In genomic region chr17:9004132-9004960, GRCh38 we compare ENCODE assay signal across 12 cellular contexts. TPM values are rescaled to one million over a fixed set of nuclear protein-coding genes. Genes with fewer than 3 reads are reported as not detected.
DNase-seq lines count a peak whose midpoint lies in the region; ATAC-seq and TF ChIP-seq lines count a peak whose summit lies in the region.
"Had no signal": no experiment of that assay in that cellular context is flagged by ENCODE, and none has a peak within 500 bp of the region (broad histone marks: within the 10 kb centered on the region; RNA-seq: fewer than 3 reads in every experiment).

No MANE protein-coding gene starts in this region.

- H3K4me2 ChIP-seq in neural cell (ENCODE audit: low read length): no peak overlapping the region

- peak overlapping the region; percentile 9 to 72 (median 28) for H3K4me3 Mint-ChIP-seq in CD4-positive, alpha-beta memory T cell

- no peak for DNase-seq in CD4-positive, alpha-beta memory T cell
- DNase-seq in left cardiac atrium (peak; percentile 25), RKO (ENCODE audit: low spot score) (no peak), HPDE6-E6E7 (ENCODE audit: extremely low spot score) (no peak), NCI-H2171 (lab: John Stamatoyannopoulos, UW) (no peak), NCI-H146 (lab: John Stamatoyannopoulos, UW) (no peak)
- DNase-seq: activated effector memory CD4-positive, alpha-beta T cell treated with Interleukin-2 at 50 U/mL for 16 hours; COR-L47; NCI-H1105 treated with DMSO at 0.1 percent for 48 hours; stimulated activated CD4-positive, alpha-beta T cell treated with anti-CD3 and anti-CD28 coated beads, Interleukin-4, amount 100 ng/mL, for 4 hours had no signal

- no peaks in the 10 kb centered on the region for H4K20me1 ChIP-seq in neural cell (ENCODE audit: insufficient read depth)

- intact Hi-C loops in CD4-positive, alpha-beta memory T cell (cut with micrococcal nuclease): no loop called here
- intact Hi-C loops in left cardiac atrium (cut with DNase I): no loop called here

- TF ChIP-seq RAD21 in neural cell (conservative IDR thresholded peaks at IDR 0.05): no peak

- H3K36me3 ChIP-seq in CD4-positive, alpha-beta memory T cell (ENCODE audit: insufficient read depth, low read length): no peaks in the 10 kb centered on the region
- H3K36me3 ChIP-seq in HUES64 (ENCODE audit: insufficient read depth, low read length) (no peaks in the 10 kb centered on the region), neural cell (ENCODE audit: insufficient read depth, low read length) (no peaks in the 10 kb centered on the region)

- WGBS in HUES64: 5% methylated on average over 57 of the region's 58 CpGs

- H3K27ac Mint-ChIP-seq in CD4-positive, alpha-beta memory T cell: no peak overlapping the region

- peak; percentile 10 to 25 for ATAC-seq in left cardiac atrium

- peaks cover 48 to 53% of the 10 kb centered on the region in 2 donors for H3K27me3 Mint-ChIP-seq in CD4-positive, alpha-beta memory T cell

- CTCF ChIA-PET in CD4-positive, alpha-beta memory T cell (lab: Charles Lee; ENCODE audit: partially characterized antibody): no interaction called here

- no peak overlapping the region for H3K9ac ChIP-seq in HUES64 (ENCODE audit: low read depth, low read length)
- H3K9ac ChIP-seq in neural cell (ENCODE audit: low read length): peak overlapping the region; percentile 58

- peaks cover 0 to 7% of the 10 kb centered on the region in 2 donors for H3K36me3 Mint-ChIP-seq in CD4-positive, alpha-beta memory T cell

- H3K79me2 ChIP-seq in neural cell (replicated peaks; ENCODE audit: insufficient read depth, low read length): no peaks in the 10 kb centered on the region

- peaks cover under 1% of the 10 kb centered on the region for H3K27me3 ChIP-seq in CD4-positive, alpha-beta memory T cell (ENCODE audit: insufficient read depth, low read length)
- H3K27me3 ChIP-seq in HUES64 (ENCODE audit: insufficient read depth, low read length) (peaks cover 95% of the 10 kb centered on the region), neural cell (ENCODE audit: insufficient read depth, low read depth, low read length) (peaks cover 44% of the 10 kb centered on the region)

- peaks cover 6 to 22% (median 15%) of the 10 kb centered on the region in 4 donors for H3K4me1 Mint-ChIP-seq in CD4-positive, alpha-beta memory T cell

- TF ChIP-seq EP300 in neural cell (conservative IDR thresholded peaks at IDR 0.05; ENCODE audit: poor library complexity, severe bottlenecking): no peak

- H3K4me1 ChIP-seq in CD4-positive, alpha-beta memory T cell (ENCODE audit: insufficient read depth, low read length): peaks cover 8% of the 10 kb centered on the region
- H3K4me1 ChIP-seq in HUES64 (ENCODE audit: insufficient read depth, low read length): no peaks in the 10 kb centered on the region

- H3K27ac ChIP-seq in CD4-positive, alpha-beta memory T cell (ENCODE audit: low read depth, low read length): no peak overlapping the region
- H3K27ac ChIP-seq in HUES64 (ENCODE audit: low read depth, low read length): no peak overlapping the region
- H3K27ac ChIP-seq in neural cell (ENCODE audit: low read length): no peak overlapping the region

- no peaks in the 10 kb centered on the region for H3K9me3 ChIP-seq in CD4-positive, alpha-beta memory T cell (ENCODE audit: control insufficient read depth in 1 of 2, low read length in 2 of 2)
- no peaks in the 10 kb centered on the region for H3K9me3 ChIP-seq in HUES64 (ENCODE audit: insufficient read depth, low read depth, low read length)
- H3K9me3 ChIP-seq in neural cell (ENCODE audit: low read length): no peaks in the 10 kb centered on the region

- peaks cover 0 to 19% (median 8%) of the 10 kb centered on the region in 8 donors for H3K9me3 Mint-ChIP-seq in CD4-positive, alpha-beta memory T cell

- POLR2A ChIA-PET in CD4-positive, alpha-beta memory T cell (lab: Charles Lee; ENCODE audit: partially characterized antibody): no interaction called here

- no peaks in the 10 kb centered on the region for H3F3A ChIP-seq in neural cell (ENCODE audit: insufficient read depth, low read length, poor library complexity, severe bottlenecking)

- H2AFZ ChIP-seq in neural cell (ENCODE audit: low read depth, low read length): no peak overlapping the region

- TF ChIP-seq CTCF in neural cell (IDR thresholded peaks at IDR 0.05; ENCODE audit: poor library complexity, severe bottlenecking): no peak

- H3K4me3 ChIP-seq in CD4-positive, alpha-beta memory T cell (ENCODE audit: low read length in 2 of 2): no peak overlapping the region
- H3K4me3 ChIP-seq in HUES64 (ENCODE audit: low read length) (peak overlapping the region; percentile 40), neural cell (ENCODE audit: low read length) (peak overlapping the region; percentile 63)

- no peaks in the 10 kb centered on the region for H3K9me2 ChIP-seq in neural cell (ENCODE audit: insufficient read depth, low read length)

TF ChIP-seq in neural cell, 6 proteins besides CTCF, POLR2A, EP300 and RAD21:
- no peak for TF ChIP-seq TAF1 (IDR thresholded peaks at IDR 0.05; ENCODE audit: low read depth)
- TF ChIP-seq MXI1 (conservative IDR thresholded peaks at IDR 0.05; ENCODE audit: poor library complexity, severe bottlenecking): no peak
- TF ChIP-seq POLR2AphosphoS5 (IDR thresholded peaks at IDR 0.05): no peak
- TF ChIP-seq EZH2 (IDR thresholded peaks at IDR 0.05; ENCODE audit: borderline replicate concordance, insufficient read depth, low read length, poor library complexity, severe bottlenecking): peak; percentile 49
- TF ChIP-seq SMC3 (conservative IDR thresholded peaks at IDR 0.05; ENCODE audit: poor library complexity): no peak
TF ChIP-seq in neural cell: peak in this region for 1.

RNA-seq across cellular contexts. Expression of gene NTN1, which starts 17.0 kb away (rescaled TPM):
- not detected for total RNA-seq in CD4-positive, alpha-beta memory T cell
- under 1 TPM in 1 of 2 donors, not detected in 1; 0.02 TPM for polyA plus RNA-seq in CD4-positive, alpha-beta memory T cell
- 2.7 TPM for polyA plus RNA-seq in HUES64 (2013, experiment 1 of 2)
- 3.2 TPM for polyA plus RNA-seq in HUES64 (2013, experiment 2 of 2)
- 100 to 1,000 TPM in 1 of 2 donors, 10 to 100 TPM in 1; 99.9 to 167 TPM for total RNA-seq in left cardiac atrium
- polyA plus RNA-seq in neural cell: 16.2 and 18.1 TPM in 2 replicates
- polyA minus RNA-seq in neural cell: 24.1 and 24.8 TPM in 2 replicates

RNA-seq across cellular contexts. Expression of gene PIK3R5, which starts 38.8 kb away (rescaled TPM):
- total RNA-seq in CD4-positive, alpha-beta memory T cell: 10 to 100 TPM; 85.1 to 89.4 TPM
- polyA plus RNA-seq in CD4-positive, alpha-beta memory T cell: 10 to 100 TPM; 18.5 to 62.0 TPM
- 1.6 TPM for polyA plus RNA-seq in HUES64 (2013, experiment 1 of 2)
- 3.4 TPM for polyA plus RNA-seq in HUES64 (2013, experiment 2 of 2)
- total RNA-seq in left cardiac atrium: 1 to 10 TPM; 6.3 TPM
- polyA plus RNA-seq in neural cell: not detected in 2 replicates
- polyA minus RNA-seq in neural cell: not detected in 2 replicates

Comparison
In these comparisons a context has a peak if more than half of its experiments do, and no peak if none do; other contexts are left out.
1. H3K4me3 ChIP-seq: peak in HUES64 (single experiment) and neural cell (single experiment); none in CD4-positive, alpha-beta memory T cell (0 of 2).
2. RNA of gene NTN1, which starts 17.0 kb away (total RNA-seq): 99.9 to 167 TPM in left cardiac atrium; not detected in CD4-positive, alpha-beta memory T cell; every median in the first group is over 10 times any median in the second.
3. RNA of gene PIK3R5, which starts 38.8 kb away (total RNA-seq): 85.1 to 89.4 TPM in CD4-positive, alpha-beta memory T cell; 6.3 TPM in left cardiac atrium; every median in the first group is over 10 times any median in the second.